ENCODE assay signal across 22 cellular contexts in genomic region chr4:13530823-13531608, GRCh38. TPM values are rescaled to one million over a fixed set of nuclear protein-coding genes. Genes with fewer than 3 reads are reported as not detected.
DNase-seq lines count a peak whose midpoint lies in the region; ATAC-seq, FAIRE-seq and TF ChIP-seq lines count a peak whose summit lies in the region.
"Had no signal": no experiment of that assay in that cellular context is flagged by ENCODE, and none has a peak within 500 bp of the region (broad histone marks: within the 10 kb centered on the region; RNA-seq: fewer than 3 reads in every experiment).

No MANE protein-coding gene starts in this region.

- peaks cover 2% of the 10 kb centered on the region for H3K36me3 Mint-ChIP-seq in activated naive CD8-positive, alpha-beta T cell treated with anti-CD3 and anti-CD28 coated beads, Interleukin-2, amount 10 ng/mL, durations not matched to agents 7 days and 5 days
- H3K36me3 Mint-ChIP-seq in activated naive CD8-positive, alpha-beta T cell treated with anti-CD3 and anti-CD28 coated beads, Interleukin-2, amount 50 U/mL, for 24 hours (ENCODE audit: low read depth), result no peaks in the 10 kb centered on the region
- H3K36me3 Mint-ChIP-seq in immature natural killer cell, result peaks cover 0 to 11% (median 3%) of the 10 kb centered on the region in 3 donors

- H3K4me3 Mint-ChIP-seq in activated naive CD8-positive, alpha-beta T cell treated with anti-CD3 and anti-CD28 coated beads, Interleukin-2, amount 10 ng/mL, durations not matched to agents 7 days and 5 days, result no peak overlapping the region
- H3K4me3 Mint-ChIP-seq in activated naive CD8-positive, alpha-beta T cell treated with anti-CD3 and anti-CD28 coated beads, Interleukin-2, amount 50 U/mL, for 24 hours, result no peak overlapping the region
- peak overlapping the region in 3 of 5 donors; percentile 7 to 33 (median 10) for H3K4me3 Mint-ChIP-seq in immature natural killer cell
- H3K4me3 Mint-ChIP-seq: activated CD4-positive, alpha-beta memory T cell treated with anti-CD3 and anti-CD28 coated beads, Interleukin-2, amount 10 ng/mL, durations not matched to agents 7 days and 5 days; activated T-helper 17 cell treated with anti-CD3 and anti-CD28 coated beads, Interleukin-2, amount 50 U/mL, for 72 hours had no signal

- POLR2A ChIA-PET in activated naive CD8-positive, alpha-beta T cell treated with anti-CD3 and anti-CD28 coated beads, Interleukin-2, amount 10 ng/mL, durations not matched to agents 7 days and 5 days (lab: Charles Lee), result interaction anchor here (1.2 kb wide), 1 partner anchor 11 kb away, joined by 3 read pairs; no protein-coding TSS in a partner anchor

- no peak for ATAC-seq in activated naive CD8-positive, alpha-beta T cell treated with anti-CD3 and anti-CD28 coated beads, Interleukin-2, amount 10 ng/mL, durations not matched to agents 7 days and 5 days (ENCODE audit: low read depth)
- ATAC-seq in activated naive CD8-positive, alpha-beta T cell treated with anti-CD3 and anti-CD28 coated beads, Interleukin-2, amount 50 U/mL, for 24 hours, result no peak
- no peak for ATAC-seq in HG03460 (IDR thresholded peaks at IDR 0.05; ENCODE audit: unreplicated experiment)
- ATAC-seq: activated T-helper 17 cell treated with anti-CD3 and anti-CD28 coated beads, Interleukin-2, amount 50 U/mL, for 72 hours; mucosa of descending colon had no signal

- H3K27ac Mint-ChIP-seq in activated naive CD8-positive, alpha-beta T cell treated with anti-CD3 and anti-CD28 coated beads, Interleukin-2, amount 10 ng/mL, durations not matched to agents 7 days and 5 days, result no peak overlapping the region
- H3K27ac Mint-ChIP-seq in activated naive CD8-positive, alpha-beta T cell treated with anti-CD3 and anti-CD28 coated beads, Interleukin-2, amount 50 U/mL, for 24 hours, result no peak overlapping the region
- no peak overlapping the region for H3K27ac Mint-ChIP-seq in immature natural killer cell
- H3K27ac Mint-ChIP-seq: activated CD4-positive, alpha-beta memory T cell treated with anti-CD3 and anti-CD28 coated beads, Interleukin-2, amount 10 ng/mL, durations not matched to agents 7 days and 5 days; activated T-helper 17 cell treated with anti-CD3 and anti-CD28 coated beads, Interleukin-2, amount 50 U/mL, for 72 hours had no signal

- peak; percentile 36 for DNase-seq in activated naive CD8-positive, alpha-beta T cell treated with anti-CD3 and anti-CD28 coated beads, Interleukin-2, amount 10 ng/mL, durations not matched to agents 7 days and 5 days
- DNase-seq in activated naive CD8-positive, alpha-beta T cell treated with anti-CD3 and anti-CD28 coated beads, Interleukin-2, amount 50 U/mL, for 24 hours, result no peak
- DNase-seq in NB4 (ENCODE audit: low read depth) (peak; percentile 78), immature natural killer cell (no peak), DMS 273 (lab: John Stamatoyannopoulos, UW; ENCODE audit: unreplicated experiment) (no peak), RCC 7860 (ENCODE audit: low spot score) (no peak)
- DNase-seq in stimulated activated CD8-positive, alpha-beta memory T cell treated with anti-CD3 and anti-CD28 coated beads, Interleukin-4, amount 100 ng/mL, for 48 hours, result peak; percentile 22
- DNase-seq: ACHN; activated CD4-positive, alpha-beta memory T cell treated with anti-CD3 and anti-CD28 coated beads, Interleukin-2, amount 10 ng/mL, durations not matched to agents 7 days and 5 days; cortex of kidney; mucosa of descending colon; NCI-H187 treated with DMSO at 0.1 percent for 48 hours; NCI-H510A treated with DMSO at 0.1 percent for 48 hours; ovary; stomach had no signal

- H3K9me3 Mint-ChIP-seq in activated naive CD8-positive, alpha-beta T cell treated with anti-CD3 and anti-CD28 coated beads, Interleukin-2, amount 10 ng/mL, durations not matched to agents 7 days and 5 days, result peaks cover 5% of the 10 kb centered on the region
- no peaks in the 10 kb centered on the region for H3K9me3 Mint-ChIP-seq in activated naive CD8-positive, alpha-beta T cell treated with anti-CD3 and anti-CD28 coated beads, Interleukin-2, amount 50 U/mL, for 24 hours
- H3K9me3 Mint-ChIP-seq in immature natural killer cell, result peaks cover 6 to 37% (median 20%) of the 10 kb centered on the region in 6 donors
- H3K9me3 Mint-ChIP-seq: activated T-helper 17 cell treated with anti-CD3 and anti-CD28 coated beads, Interleukin-2, amount 50 U/mL, for 72 hours had no signal

- FAIRE-seq in RCC 7860 (lab: Jason Lieb, UNC), result no peak
- FAIRE-seq: astrocyte had no signal

- H3K4me1 Mint-ChIP-seq in activated naive CD8-positive, alpha-beta T cell treated with anti-CD3 and anti-CD28 coated beads, Interleukin-2, amount 10 ng/mL, durations not matched to agents 7 days and 5 days, result peaks cover 24% of the 10 kb centered on the region
- peaks cover 38% of the 10 kb centered on the region for H3K4me1 Mint-ChIP-seq in activated naive CD8-positive, alpha-beta T cell treated with anti-CD3 and anti-CD28 coated beads, Interleukin-2, amount 50 U/mL, for 24 hours
- H3K4me1 Mint-ChIP-seq in immature natural killer cell, result peaks cover 32 to 38% of the 10 kb centered on the region in 2 donors

- peak overlapping the region; percentile 62 for H3K4me3 ChIP-seq in NB4 (ENCODE audit: low read depth, low read length)
- H3K4me3 ChIP-seq: mucosa of descending colon, ovary, SJSA1, stomach had no signal

- TF ChIP-seq CTCF in NB4 (IDR thresholded peaks at IDR 0.05; ENCODE audit: low read depth, low read length), result no peak

- TF ChIP-seq POLR2A in NB4 (IDR thresholded peaks at IDR 0.05; ENCODE audit: extremely low read depth, insufficient read length), result no peak

- peaks cover 91% of the 10 kb centered on the region for H3K27me3 Mint-ChIP-seq in activated naive CD8-positive, alpha-beta T cell treated with anti-CD3 and anti-CD28 coated beads, Interleukin-2, amount 10 ng/mL, durations not matched to agents 7 days and 5 days
- H3K27me3 Mint-ChIP-seq in activated naive CD8-positive, alpha-beta T cell treated with anti-CD3 and anti-CD28 coated beads, Interleukin-2, amount 50 U/mL, for 24 hours, result peaks cover 90% of the 10 kb centered on the region
- H3K27me3 Mint-ChIP-seq in immature natural killer cell (ENCODE audit: low read depth in 3 of 3), result peaks cover 48 to 84% (median 76%) of the 10 kb centered on the region in 3 donors

RNA-seq across cellular contexts. Expression of gene NKX3-2, which starts 13.3 kb away (rescaled TPM):
- not detected for total RNA-seq in activated naive CD8-positive, alpha-beta T cell treated with anti-CD3 and anti-CD28 coated beads, Interleukin-2, amount 10 ng/mL, durations not matched to agents 7 days and 5 days
- not detected for polyA plus RNA-seq in immature natural killer cell
- total RNA-seq: activated CD4-positive, alpha-beta memory T cell treated with anti-CD3 and anti-CD28 coated beads, Interleukin-2, amount 10 ng/mL, durations not matched to agents 7 days and 5 days; activated T-helper 17 cell treated with anti-CD3 and anti-CD28 coated beads, Interleukin-2, amount 50 U/mL, for 72 hours; glomerular endothelial cell; kidney epithelial cell; ureter had no signal

RNA-seq across cellular contexts. Expression of gene RAB28, which starts 46.9 kb away (rescaled TPM):
- 10 to 100 TPM; 16.4 to 18.5 TPM for total RNA-seq in activated naive CD8-positive, alpha-beta T cell treated with anti-CD3 and anti-CD28 coated beads, Interleukin-2, amount 10 ng/mL, durations not matched to agents 7 days and 5 days
- 10 to 100 TPM; 16.8 to 25.2 (median 20.7) TPM for polyA plus RNA-seq in immature natural killer cell

Comparison
In these comparisons a context has a peak if more than half of its experiments do, and no peak if none do; other contexts are left out.
1. DNase-seq: peak in activated naive CD8-positive, alpha-beta T cell treated with anti-CD3 and anti-CD28 coated beads, Interleukin-2, amount 10 ng/mL, durations not matched to agents 7 days and 5 days (single experiment), NB4 (single experiment) and stimulated activated CD8-positive, alpha-beta memory T cell treated with anti-CD3 and anti-CD28 coated beads, Interleukin-4, amount 100 ng/mL, for 48 hours (single experiment); none in activated naive CD8-positive, alpha-beta T cell treated with anti-CD3 and anti-CD28 coated beads, Interleukin-2, amount 50 U/mL, for 24 hours (single experiment), immature natural killer cell (0 of 3), DMS 273 (single experiment) and RCC 7860 (single experiment).
2. H3K4me3 Mint-ChIP-seq: peak in immature natural killer cell (3 of 5); none in activated naive CD8-positive, alpha-beta T cell treated with anti-CD3 and anti-CD28 coated beads, Interleukin-2, amount 10 ng/mL, durations not matched to agents 7 days and 5 days (single experiment) and activated naive CD8-positive, alpha-beta T cell treated with anti-CD3 and anti-CD28 coated beads, Interleukin-2, amount 50 U/mL, for 24 hours (single experiment).